In the genomic region with DNA sequence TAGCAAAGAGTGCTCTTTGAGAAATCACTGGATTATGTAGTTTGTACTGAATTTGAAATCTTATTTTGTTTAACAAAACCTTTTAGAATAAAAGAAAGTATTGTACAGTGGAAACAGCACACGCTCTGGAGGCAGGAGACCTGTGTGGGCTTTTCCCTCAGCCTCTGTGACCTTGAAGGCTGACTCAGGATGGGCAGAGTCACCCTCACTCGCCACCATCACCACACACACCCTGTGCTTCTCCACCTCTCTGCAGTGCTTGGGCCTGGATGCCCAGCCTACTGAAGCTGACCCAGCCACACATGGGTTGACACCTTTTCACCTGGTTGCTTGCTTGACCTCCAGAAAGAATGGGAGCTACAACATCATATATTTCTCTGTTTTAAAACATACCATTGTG, we compare ENCODE assay signal across 26 cellular contexts. TPM values are rescaled to one million over a fixed set of nuclear protein-coding genes. Genes with fewer than 3 reads are reported as not detected.
"Had no signal": no experiment of that assay in that cellular context is flagged by ENCODE, and none has a peak within 500 bp of the region (broad histone marks: within the 10 kb centered on the region; RNA-seq: fewer than 3 reads in every experiment).

No MANE protein-coding gene starts in this region.

- DNase-seq: effector CD8-positive, alpha-beta T cell; endodermal cell; foreskin fibroblast; gastrocnemius medialis; head of caudate nucleus; kidney; mesendoderm; midbrain; naive thymus-derived CD4-positive, alpha-beta T cell; sigmoid colon; stimulated activated CD4-positive, alpha-beta T cell treated with anti-CD3 and anti-CD28 coated beads, Interleukin-4, amount 100 ng/mL, for 4 hours; stimulated activated naive B cell treated with anti-CD40 and anti-IgM and Interleukin-4, amounts not matched to agents 10 μg/mL and 1 μg/mL and 100 μg/mL, for 72 hours; testis; tibial artery had no signal

- H3K36me3 Mint-ChIP-seq: naive thymus-derived CD4-positive, alpha-beta T cell; neural progenitor cell; stimulated activated naive B cell treated with anti-CD40 and anti-IgM and Interleukin-4, amounts not matched to agents 10 μg/mL and 1 μg/mL and 100 μg/mL, for 72 hours had no signal

- H3K27ac Mint-ChIP-seq: dendritic cell treated with granulocyte-macrophage colony-stimulating factor and Interleukin-4, amounts not matched to agents 40 ng/mL and 50 ng/mL, for 4 days; endodermal cell; naive thymus-derived CD4-positive, alpha-beta T cell; neural progenitor cell; stimulated activated naive B cell treated with anti-CD40 and anti-IgM and Interleukin-4, amounts not matched to agents 10 μg/mL and 1 μg/mL and 100 μg/mL, for 72 hours; stimulated activated naive CD8-positive, alpha-beta T cell treated with anti-CD3 and anti-CD28 coated beads, Interleukin-15, Interleukin-2, amounts not matched to agents 100 ng/mL and 50 ng/mL, for 24 hours; type B pancreatic cell had no signal

- H3K4me1 Mint-ChIP-seq: endodermal cell had no signal

- H3K4me3 Mint-ChIP-seq: dendritic cell treated with granulocyte-macrophage colony-stimulating factor and Interleukin-4, amounts not matched to agents 40 ng/mL and 50 ng/mL, for 4 days; endodermal cell; naive thymus-derived CD4-positive, alpha-beta T cell; nephron; neural progenitor cell; stimulated activated naive B cell treated with anti-CD40 and anti-IgM and Interleukin-4, amounts not matched to agents 10 μg/mL and 1 μg/mL and 100 μg/mL, for 72 hours; stimulated activated naive CD8-positive, alpha-beta T cell treated with anti-CD3 and anti-CD28 coated beads, Interleukin-15, Interleukin-2, amounts not matched to agents 100 ng/mL and 50 ng/mL, for 24 hours; type B pancreatic cell had no signal

- H3K27me3 ChIP-seq: gastrocnemius medialis, hepatocyte, neural progenitor cell, right atrium auricular region, sigmoid colon, testis, tibial artery had no signal

- H3K4me3 ChIP-seq: gastrocnemius medialis, hepatocyte, neural progenitor cell, prostate gland, right atrium auricular region, sigmoid colon, testis, tibial artery had no signal

- H3K9me3 Mint-ChIP-seq: dendritic cell treated with granulocyte-macrophage colony-stimulating factor and Interleukin-4, amounts not matched to agents 40 ng/mL and 50 ng/mL, for 4 days; endodermal cell; naive thymus-derived CD4-positive, alpha-beta T cell; nephron; neural progenitor cell; stimulated activated naive B cell treated with anti-CD40 and anti-IgM and Interleukin-4, amounts not matched to agents 10 μg/mL and 1 μg/mL and 100 μg/mL, for 72 hours; stimulated activated naive CD8-positive, alpha-beta T cell treated with anti-CD3 and anti-CD28 coated beads, Interleukin-15, Interleukin-2, amounts not matched to agents 100 ng/mL and 50 ng/mL, for 24 hours; type B pancreatic cell had no signal

- H3K27ac ChIP-seq: epithelial cell of prostate, hepatocyte, neural progenitor cell, parathyroid adenoma, prostate gland, testis, tibial artery had no signal

- H3K4me1 ChIP-seq: neural progenitor cell, parathyroid adenoma, prostate gland, testis had no signal

- H3K9me3 ChIP-seq: gastrocnemius medialis, prostate gland, right atrium auricular region, sigmoid colon, testis, tibial artery had no signal

- H3K27me3 Mint-ChIP-seq: stimulated activated naive B cell treated with anti-CD40 and anti-IgM and Interleukin-4, amounts not matched to agents 10 μg/mL and 1 μg/mL and 100 μg/mL, for 72 hours; stimulated activated naive CD8-positive, alpha-beta T cell treated with anti-CD3 and anti-CD28 coated beads, Interleukin-15, Interleukin-2, amounts not matched to agents 100 ng/mL and 50 ng/mL, for 24 hours; type B pancreatic cell had no signal

- ATAC-seq: esophagus mucosa; gastrocnemius medialis; left lobe of liver; naive thymus-derived CD4-positive, alpha-beta T cell had no signal

- H3K36me3 ChIP-seq: gastrocnemius medialis, neural progenitor cell, prostate gland had no signal

- H3K9ac ChIP-seq: neural progenitor cell, parathyroid adenoma had no signal

RNA-seq across cellular contexts. Expression of a gene that starts 19.6 kb away (rescaled TPM):
- total RNA-seq: naive thymus-derived CD4-positive, alpha-beta T cell had no signal
